1 cellular context compared by ENCODE assay signal in genomic region chr15:90033448-90033847, GRCh38.
TF ChIP-seq lines count a peak whose summit lies in the region.

No MANE protein-coding gene starts in this region.

TF ChIP-seq in GM12878, 131 proteins besides CTCF, POLR2A, EP300 and RAD21 (continued from another document):
- TF ChIP-seq, protein P1, sequence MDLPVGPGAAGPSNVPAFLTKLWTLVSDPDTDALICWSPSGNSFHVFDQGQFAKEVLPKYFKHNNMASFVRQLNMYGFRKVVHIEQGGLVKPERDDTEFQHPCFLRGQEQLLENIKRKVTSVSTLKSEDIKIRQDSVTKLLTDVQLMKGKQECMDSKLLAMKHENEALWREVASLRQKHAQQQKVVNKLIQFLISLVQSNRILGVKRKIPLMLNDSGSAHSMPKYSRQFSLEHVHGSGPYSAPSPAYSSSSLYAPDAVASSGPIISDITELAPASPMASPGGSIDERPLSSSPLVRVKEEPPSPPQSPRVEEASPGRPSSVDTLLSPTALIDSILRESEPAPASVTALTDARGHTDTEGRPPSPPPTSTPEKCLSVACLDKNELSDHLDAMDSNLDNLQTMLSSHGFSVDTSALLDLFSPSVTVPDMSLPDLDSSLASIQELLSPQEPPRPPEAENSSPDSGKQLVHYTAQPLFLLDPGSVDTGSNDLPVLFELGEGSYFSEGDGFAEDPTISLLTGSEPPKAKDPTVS (IDR thresholded peaks at IDR 0.05; ENCODE audit: low read depth, low read length), result no peak
- no peak for TF ChIP-seq BCL11A (IDR thresholded peaks at IDR 0.05; ENCODE audit: low read depth, low read length)
- TF ChIP-seq SMAD1 (IDR thresholded peaks at IDR 0.05; ENCODE audit: low read depth, partially characterized antibody), result no peak
- TF ChIP-seq POLR2AphosphoS5 (IDR thresholded peaks at IDR 0.05; ENCODE audit: low read length), result no peak
- TF ChIP-seq IKZF1 (conservative IDR thresholded peaks at IDR 0.05), result no peak
- TF ChIP-seq SUZ12 (IDR thresholded peaks at IDR 0.05; ENCODE audit: unreplicated experiment), result no peak
- no peak for TF ChIP-seq BMI1 (IDR thresholded peaks at IDR 0.05; ENCODE audit: borderline replicate concordance)
- TF ChIP-seq, protein P2, sequence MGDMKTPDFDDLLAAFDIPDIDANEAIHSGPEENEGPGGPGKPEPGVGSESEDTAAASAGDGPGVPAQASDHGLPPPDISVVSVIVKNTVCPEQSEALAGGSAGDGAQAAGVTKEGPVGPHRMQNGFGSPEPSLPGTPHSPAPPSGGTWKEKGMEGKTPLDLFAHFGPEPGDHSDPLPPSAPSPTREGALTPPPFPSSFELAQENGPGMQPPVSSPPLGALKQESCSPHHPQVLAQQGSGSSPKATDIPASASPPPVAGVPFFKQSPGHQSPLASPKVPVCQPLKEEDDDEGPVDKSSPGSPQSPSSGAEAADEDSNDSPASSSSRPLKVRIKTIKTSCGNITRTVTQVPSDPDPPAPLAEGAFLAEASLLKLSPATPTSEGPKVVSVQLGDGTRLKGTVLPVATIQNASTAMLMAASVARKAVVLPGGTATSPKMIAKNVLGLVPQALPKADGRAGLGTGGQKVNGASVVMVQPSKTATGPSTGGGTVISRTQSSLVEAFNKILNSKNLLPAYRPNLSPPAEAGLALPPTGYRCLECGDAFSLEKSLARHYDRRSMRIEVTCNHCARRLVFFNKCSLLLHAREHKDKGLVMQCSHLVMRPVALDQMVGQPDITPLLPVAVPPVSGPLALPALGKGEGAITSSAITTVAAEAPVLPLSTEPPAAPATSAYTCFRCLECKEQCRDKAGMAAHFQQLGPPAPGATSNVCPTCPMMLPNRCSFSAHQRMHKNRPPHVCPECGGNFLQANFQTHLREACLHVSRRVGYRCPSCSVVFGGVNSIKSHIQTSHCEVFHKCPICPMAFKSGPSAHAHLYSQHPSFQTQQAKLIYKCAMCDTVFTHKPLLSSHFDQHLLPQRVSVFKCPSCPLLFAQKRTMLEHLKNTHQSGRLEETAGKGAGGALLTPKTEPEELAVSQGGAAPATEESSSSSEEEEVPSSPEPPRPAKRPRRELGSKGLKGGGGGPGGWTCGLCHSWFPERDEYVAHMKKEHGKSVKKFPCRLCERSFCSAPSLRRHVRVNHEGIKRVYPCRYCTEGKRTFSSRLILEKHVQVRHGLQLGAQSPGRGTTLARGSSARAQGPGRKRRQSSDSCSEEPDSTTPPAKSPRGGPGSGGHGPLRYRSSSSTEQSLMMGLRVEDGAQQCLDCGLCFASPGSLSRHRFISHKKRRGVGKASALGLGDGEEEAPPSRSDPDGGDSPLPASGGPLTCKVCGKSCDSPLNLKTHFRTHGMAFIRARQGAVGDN (IDR thresholded peaks at IDR 0.05), result no peak
- no peak for TF ChIP-seq ETV6 (conservative IDR thresholded peaks at IDR 0.05 in 1 of 2, IDR thresholded peaks at IDR 0.05 in 1 of 2; ENCODE audit: borderline replicate concordance in 1 of 2, low read depth in 1 of 2)
- no peak for TF ChIP-seq ZNF24 (IDR thresholded peaks at IDR 0.05)
- no peak for TF ChIP-seq RELB (IDR thresholded peaks at IDR 0.05; ENCODE audit: low read depth)
